9 cellular contexts compared by ENCODE assay signal in genomic region chr13:94710081-94710809, GRCh38. TPM values are rescaled to one million over a fixed set of nuclear protein-coding genes. Genes with fewer than 3 reads are reported as not detected.
A peak's percentile ranks its signal among the peaks of the same experiment; 100 is the strongest.
DNase-seq lines count a peak whose midpoint lies in the region; ATAC-seq and TF ChIP-seq lines count a peak whose summit lies in the region.
"Had no signal": no experiment of that assay in that cellular context is flagged by ENCODE, and none has a peak within 500 bp of the region (broad histone marks: within the 10 kb centered on the region; RNA-seq: fewer than 3 reads in every experiment).

No MANE protein-coding gene starts in this region.

- no peaks in the 10 kb centered on the region for H3K9me1 ChIP-seq in IMR-90 (ENCODE audit: insufficient read depth, low read length)

- H4K5ac ChIP-seq in IMR-90 (ENCODE audit: low read depth, low read length), result no peak overlapping the region

- 0 out of 2 replicates have a peak, but pooled peaks cover 11% of the 10 kb centered on the region for H4K20me1 ChIP-seq in IMR-90 (ENCODE audit: insufficient read depth, low read length)

- dilution Hi-C loops in IMR-90 (cut with HindIII; ENCODE audit: low sequenced_read_pairs, unreplicated experiment), result no loop called here

- no peak overlapping the region for H3K4me2 ChIP-seq in IMR-90 (ENCODE audit: low read depth, low read length)

- DNase-seq in Daoy (ENCODE audit: low read depth) (peak; percentile 39), IMR-90 (no peak), iPS-NIHi7 (ENCODE audit: extremely low spot score) (no peak), SIG-M5 treated with dmso at 0.1 percent for 504 hours (lab: John Stamatoyannopoulos, UW; ENCODE audit: unreplicated experiment) (no peak), ascending aorta (ENCODE audit: low spot score in 2 of 2) (no peak)
- no peak for DNase-seq in activated naive CD8-positive, alpha-beta T cell treated with anti-CD3 and anti-CD28 coated beads, Interleukin-2, amount 50 U/mL, for 24 hours
- DNase-seq in naive thymus-derived CD4-positive, alpha-beta T cell, result no peak

- TF ChIP-seq RAD21 in IMR-90 (IDR thresholded peaks at IDR 0.05; ENCODE audit: low read length), result no peak

- H2BK120ac ChIP-seq in IMR-90 (ENCODE audit: low read depth, low read length), result no peak overlapping the region

- H3K9me3 ChIP-seq in IMR-90 (ENCODE audit: control insufficient read depth, insufficient read depth, low read length), result peaks cover 14% of the 10 kb centered on the region; the same call in 1 of the 2 replicates
- peaks cover 0 to 5% (median 0%) of the 10 kb centered on the region in 3 experiments for H3K9me3 ChIP-seq in naive thymus-derived CD4-positive, alpha-beta T cell (ENCODE audit: control insufficient read depth in 2 of 3, low read length in 3 of 3)
- no peaks in the 10 kb centered on the region for H3K9me3 ChIP-seq in ascending aorta

- H2BK20ac ChIP-seq in IMR-90 (ENCODE audit: low read depth, low read length), result no peak overlapping the region

- H2AFZ ChIP-seq in IMR-90 (replicated peaks; ENCODE audit: low read length, poor library complexity), result no peak overlapping the region

- BruUV-seq in IMR-90 (replicated peaks; lab: Mats Ljungman, UMichigan), result no TSS peak

- POLR2A ChIA-PET in IMR-90 (lab: Charles Lee; ENCODE audit: unreplicated experiment), result no interaction called here
- POLR2A ChIA-PET in naive thymus-derived CD4-positive, alpha-beta T cell (lab: Charles Lee), result no interaction called here

- peaks cover 88% of the 10 kb centered on the region for H3K27me3 ChIP-seq in IMR-90 (ENCODE audit: control insufficient read depth, insufficient read depth, low read length)
- peaks cover 4 to 51% of the 10 kb centered on the region in 2 donors for H3K27me3 ChIP-seq in naive thymus-derived CD4-positive, alpha-beta T cell (ENCODE audit: control insufficient read depth in 2 of 2, insufficient read depth in 2 of 2, low read length in 2 of 2)
- H3K27me3 ChIP-seq in ascending aorta, result peaks cover 37% of the 10 kb centered on the region

- H2BK15ac ChIP-seq in IMR-90 (ENCODE audit: low read depth, low read length), result no peak overlapping the region

- H3K4me1 ChIP-seq in IMR-90 (ENCODE audit: control insufficient read depth, insufficient read depth, low read length) (peaks cover 3% of the 10 kb centered on the region; the same call in 1 of the 2 replicates), ascending aorta (peaks cover 5 to 23% of the 10 kb centered on the region in 2 donors)
- H3K4me1 ChIP-seq in naive thymus-derived CD4-positive, alpha-beta T cell (ENCODE audit: control insufficient read depth in 2 of 2, insufficient read depth in 2 of 2, low read length in 2 of 2), result no peaks in the 10 kb centered on the region

- no peak overlapping the region for H3K14ac ChIP-seq in IMR-90 (replicated peaks; ENCODE audit: low read depth, low read length)

- no CpG with 5 or more reads among the region's 19 CpGs for WGBS in IMR-90 (ENCODE audit: extremely low coverage in 2 of 2, insufficient read length in 1 of 2), 2 experiments

- no peak overlapping the region for H3K18ac ChIP-seq in IMR-90 (ENCODE audit: low read depth, low read length)

- no peak overlapping the region for H4K8ac ChIP-seq in IMR-90 (ENCODE audit: low read depth in 2 of 2, low read length in 2 of 2)

- H2AK9ac ChIP-seq in IMR-90 (replicated peaks; ENCODE audit: low read depth, low read length, poor library complexity), result no peak overlapping the region

- H3K4me1 Mint-ChIP-seq in activated naive CD8-positive, alpha-beta T cell treated with anti-CD3 and anti-CD28 coated beads, Interleukin-2, amount 50 U/mL, for 24 hours, result peaks cover 21% of the 10 kb centered on the region
- peaks cover 10 to 53% (median 31%) of the 10 kb centered on the region in 7 donors for H3K4me1 Mint-ChIP-seq in naive thymus-derived CD4-positive, alpha-beta T cell

- no peak overlapping the region for H3K4me3 ChIP-seq in IMR-90 (ENCODE audit: insufficient read depth, low read depth, low read length)
- no peak overlapping the region for H3K4me3 ChIP-seq in naive thymus-derived CD4-positive, alpha-beta T cell (ENCODE audit: low read length)
- peak overlapping the region in 1 of 2 donors; percentile 43 for H3K4me3 ChIP-seq in ascending aorta

- H3K79me1 ChIP-seq in IMR-90 (ENCODE audit: low read depth in 1 of 2, low read length in 2 of 2), result no peaks in the 10 kb centered on the region

- no peak overlapping the region for H3K9ac ChIP-seq in IMR-90 (ENCODE audit: low read depth, low read length)

- no peak overlapping the region for H3K56ac ChIP-seq in IMR-90 (ENCODE audit: extremely low read depth, insufficient read depth, low read length)

- no peaks in the 10 kb centered on the region for H3K9me3 Mint-ChIP-seq in activated naive CD8-positive, alpha-beta T cell treated with anti-CD3 and anti-CD28 coated beads, Interleukin-2, amount 50 U/mL, for 24 hours
- peaks cover 0 to 39% (median 8%) of the 10 kb centered on the region in 11 donors for H3K9me3 Mint-ChIP-seq in naive thymus-derived CD4-positive, alpha-beta T cell

- no peak overlapping the region for H2AK5ac ChIP-seq in IMR-90 (ENCODE audit: low read depth, low read length)

- H3K4me3 Mint-ChIP-seq in activated naive CD8-positive, alpha-beta T cell treated with anti-CD3 and anti-CD28 coated beads, Interleukin-2, amount 50 U/mL, for 24 hours, result peak overlapping the region; percentile 47
- peak overlapping the region; percentile 49 to 79 (median 66) for H3K4me3 Mint-ChIP-seq in naive thymus-derived CD4-positive, alpha-beta T cell

- CTCF ChIA-PET in IMR-90 (lab: Yijun Ruan, JAX), result no interaction called here
- CTCF ChIA-PET in naive thymus-derived CD4-positive, alpha-beta T cell (lab: Charles Lee), result interaction anchor here (0.6 kb wide), 1 partner anchor 671 kb away, joined by 3 read pairs; no protein-coding TSS in a partner anchor

- in situ Hi-C loops in IMR-90 (cut with MboI; ENCODE audit: low sequenced_read_pairs), result no loop called here

- H3K4ac ChIP-seq in IMR-90 (ENCODE audit: low read depth, low read length), result no peak overlapping the region

- no peak for TF ChIP-seq POLR2A in IMR-90 (IDR thresholded peaks at IDR 0.05; ENCODE audit: low read depth, low read length)

- no peak overlapping the region for H2BK5ac ChIP-seq in IMR-90 (ENCODE audit: low read depth, low read length, poor library complexity, severe bottlenecking)

- H4K91ac ChIP-seq in IMR-90 (ENCODE audit: insufficient read depth, low read depth, low read length), result no peak overlapping the region

- peak overlapping the region; percentile 34 for H3K27ac Mint-ChIP-seq in activated naive CD8-positive, alpha-beta T cell treated with anti-CD3 and anti-CD28 coated beads, Interleukin-2, amount 50 U/mL, for 24 hours
- H3K27ac Mint-ChIP-seq in naive thymus-derived CD4-positive, alpha-beta T cell, result peak overlapping the region in 1 of 9 donors; percentile 74

- intact Hi-C loops in IMR-90 (cut with micrococcal nuclease) (loop anchor here (10.0 kb wide), 1 partner anchor 695 kb away; no protein-coding TSS in a partner anchor), ascending aorta (cut with DNase I) (no loop called here)
- intact Hi-C loops in naive thymus-derived CD4-positive, alpha-beta T cell (cut with micrococcal nuclease), result no loop called here

- H3K36me3 ChIP-seq in IMR-90 (ENCODE audit: control insufficient read depth, insufficient read depth, low read length) (no peaks in the 10 kb centered on the region), ascending aorta (no peaks in the 10 kb centered on the region)
- no peaks in the 10 kb centered on the region for H3K36me3 ChIP-seq in naive thymus-derived CD4-positive, alpha-beta T cell (ENCODE audit: control insufficient read depth in 2 of 3, insufficient read depth in 3 of 3, low read length in 3 of 3)

- TF ChIP-seq CTCF in IMR-90 (conservative IDR thresholded peaks at IDR 0.05; ENCODE audit: low read depth, low read length) (no peak), ascending aorta (IDR thresholded peaks at IDR 0.05) (no peak)

- no peak for ATAC-seq in IMR-90 (ENCODE audit: low read depth)
- no peak for ATAC-seq in activated naive CD8-positive, alpha-beta T cell treated with anti-CD3 and anti-CD28 coated beads, Interleukin-2, amount 50 U/mL, for 24 hours
- no peak for ATAC-seq in naive thymus-derived CD4-positive, alpha-beta T cell
- ATAC-seq in GM21367 (IDR thresholded peaks at IDR 0.05; ENCODE audit: unreplicated experiment), result no peak

- peaks cover 75% of the 10 kb centered on the region for H3K27me3 Mint-ChIP-seq in activated naive CD8-positive, alpha-beta T cell treated with anti-CD3 and anti-CD28 coated beads, Interleukin-2, amount 50 U/mL, for 24 hours
- peaks cover 72 to 82% (median 75%) of the 10 kb centered on the region in 5 donors for H3K27me3 Mint-ChIP-seq in naive thymus-derived CD4-positive, alpha-beta T cell

- no peak overlapping the region for H3K23ac ChIP-seq in IMR-90 (ENCODE audit: low read depth, low read length)

- no peaks in the 10 kb centered on the region for H3K36me3 Mint-ChIP-seq in activated naive CD8-positive, alpha-beta T cell treated with anti-CD3 and anti-CD28 coated beads, Interleukin-2, amount 50 U/mL, for 24 hours (ENCODE audit: low read depth)
- H3K36me3 Mint-ChIP-seq in naive thymus-derived CD4-positive, alpha-beta T cell, result peaks cover 0 to 9% (median 0%) of the 10 kb centered on the region in 5 donors

- H3K27ac ChIP-seq in IMR-90 (ENCODE audit: insufficient read depth, low read length) (no peak overlapping the region), ascending aorta (no peak overlapping the region)
- H3K27ac ChIP-seq in naive thymus-derived CD4-positive, alpha-beta T cell (ENCODE audit: low read depth, low read length), result no peak overlapping the region

TF ChIP-seq in IMR-90, 13 proteins besides CTCF, POLR2A, EP300 and RAD21 (continues in another document):
- TF ChIP-seq USF2 (IDR thresholded peaks at IDR 0.05; ENCODE audit: low read depth, low read length), result no peak

RNA-seq across cellular contexts. Expression of gene SOX21, which starts 2.1 kb away (rescaled TPM):
- 0.17 and 0.42 TPM in 2 replicates for total RNA-seq in Daoy (2014; rRNA removed; shearing (Covaris generic))
- not detected in 2 replicates for total RNA-seq in IMR-90 (2012; rRNA removed)
- polyA plus RNA-seq in IMR-90 (2012; rRNA removed), result not detected in 2 replicates
- polyA plus RNA-seq in IMR-90 (2012; cell fraction: cytosol; rRNA removed), result not detected in 2 replicates
- polyA plus RNA-seq in IMR-90 (2012; cell fraction: nucleus; rRNA removed; ENCODE audit: low replicate concordance), result not detected in 2 replicates
- total RNA-seq in naive thymus-derived CD4-positive, alpha-beta T cell, result not detected
- polyA plus RNA-seq in naive thymus-derived CD4-positive, alpha-beta T cell, result not detected
- total RNA-seq in ascending aorta, result not detected
- total RNA-seq: myocyte had no signal
